ENCODE assay signal across 1 cellular context in genomic region chr2:101501443-101501842, GRCh38.
TF ChIP-seq lines count a peak whose summit lies in the region.

No MANE protein-coding gene starts in this region.

TF ChIP-seq in IMR-90, 13 proteins besides CTCF, POLR2A, EP300 and RAD21 (continued from another document):
- TF ChIP-seq RCOR1 (IDR thresholded peaks at IDR 0.05; ENCODE audit: insufficient replicate concordance, low read length) (no peak), CHD1 (IDR thresholded peaks at IDR 0.05; ENCODE audit: low read depth, low read length) (no peak), FOS (IDR thresholded peaks at IDR 0.05; ENCODE audit: low read depth, low read length) (no peak), MAFK (IDR thresholded peaks at IDR 0.05; ENCODE audit: low read depth, low read length) (no peak), MXI1 (IDR thresholded peaks at IDR 0.05; ENCODE audit: borderline replicate concordance, low read depth, low read length) (no peak), CEBPB (IDR thresholded peaks at IDR 0.05; ENCODE audit: low read depth, low read length) (no peak)
- TF ChIP-seq, protein P1, sequence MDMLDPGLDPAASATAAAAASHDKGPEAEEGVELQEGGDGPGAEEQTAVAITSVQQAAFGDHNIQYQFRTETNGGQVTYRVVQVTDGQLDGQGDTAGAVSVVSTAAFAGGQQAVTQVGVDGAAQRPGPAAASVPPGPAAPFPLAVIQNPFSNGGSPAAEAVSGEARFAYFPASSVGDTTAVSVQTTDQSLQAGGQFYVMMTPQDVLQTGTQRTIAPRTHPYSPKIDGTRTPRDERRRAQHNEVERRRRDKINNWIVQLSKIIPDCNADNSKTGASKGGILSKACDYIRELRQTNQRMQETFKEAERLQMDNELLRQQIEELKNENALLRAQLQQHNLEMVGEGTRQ (IDR thresholded peaks at IDR 0.05; ENCODE audit: low read depth, low read length): no peak
- TF ChIP-seq, protein P2, sequence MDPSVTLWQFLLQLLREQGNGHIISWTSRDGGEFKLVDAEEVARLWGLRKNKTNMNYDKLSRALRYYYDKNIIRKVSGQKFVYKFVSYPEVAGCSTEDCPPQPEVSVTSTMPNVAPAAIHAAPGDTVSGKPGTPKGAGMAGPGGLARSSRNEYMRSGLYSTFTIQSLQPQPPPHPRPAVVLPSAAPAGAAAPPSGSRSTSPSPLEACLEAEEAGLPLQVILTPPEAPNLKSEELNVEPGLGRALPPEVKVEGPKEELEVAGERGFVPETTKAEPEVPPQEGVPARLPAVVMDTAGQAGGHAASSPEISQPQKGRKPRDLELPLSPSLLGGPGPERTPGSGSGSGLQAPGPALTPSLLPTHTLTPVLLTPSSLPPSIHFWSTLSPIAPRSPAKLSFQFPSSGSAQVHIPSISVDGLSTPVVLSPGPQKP (IDR thresholded peaks at IDR 0.05; ENCODE audit: borderline replicate concordance, low read depth, low read length): no peak
